8 cellular contexts compared by ENCODE assay signal in genomic region chrX:106611323-106611681, GRCh38. TPM values are rescaled to one million over a fixed set of nuclear protein-coding genes. Genes with fewer than 3 reads are reported as not detected.
DNase-seq lines count a peak whose midpoint lies in the region; ATAC-seq, FAIRE-seq and TF ChIP-seq lines count a peak whose summit lies in the region.

No MANE protein-coding gene starts in this region.

- H3K27ac Mint-ChIP-seq in stimulated activated naive CD8-positive, alpha-beta T cell treated with anti-CD3 and anti-CD28 coated beads, Interleukin-15, Interleukin-2, amounts not matched to agents 100 ng/mL and 50 ng/mL, for 24 hours, result peak overlapping the region; percentile 80

- no peak for DNase-seq in stimulated activated naive CD8-positive, alpha-beta T cell treated with anti-CD3 and anti-CD28 coated beads, Interleukin-15, Interleukin-2, amounts not matched to agents 100 U/mL and 50 U/mL, for 24 hours
- DNase-seq in MG63 (no peak), epithelial cell of proximal tubule (ENCODE audit: low read depth) (no peak), psoas muscle (no peak), NCI-H345 treated with DMSO at 0.1 percent for 48 hours (lab: John Stamatoyannopoulos, UW; ENCODE audit: unreplicated experiment) (no peak), iPS-NIHi11 (ENCODE audit: low spot score) (no peak), small intestine (no peak)

- H3K36me3 Mint-ChIP-seq in stimulated activated naive CD8-positive, alpha-beta T cell treated with anti-CD3 and anti-CD28 coated beads, Interleukin-15, Interleukin-2, amounts not matched to agents 100 ng/mL and 50 ng/mL, for 24 hours (ENCODE audit: low read depth), result no peaks in the 10 kb centered on the region

- H3K36me3 ChIP-seq in MG63 (no peaks in the 10 kb centered on the region), psoas muscle (ENCODE audit: insufficient read depth in 1 of 2, low read depth in 1 of 2) (no peaks in the 10 kb centered on the region), small intestine (ENCODE audit: control insufficient read depth in 2 of 2, insufficient read depth in 2 of 2, low read length in 2 of 2) (no peaks in the 10 kb centered on the region)

- intact Hi-C loops in psoas muscle (cut with DNase I), result loop anchor here (5.0 to 10.0 kb wide), 2 partner anchors 127 to 129 kb away; no protein-coding TSS in a partner anchor

- no peak for ATAC-seq in stimulated activated naive CD8-positive, alpha-beta T cell treated with anti-CD3 and anti-CD28 coated beads, Interleukin-15, Interleukin-2, amounts not matched to agents 100 U/mL and 50 U/mL, for 24 hours
- ATAC-seq in psoas muscle, result no peak

- no peaks in the 10 kb centered on the region for H3K4me1 ChIP-seq in psoas muscle
- no peaks in the 10 kb centered on the region for H3K4me1 ChIP-seq in small intestine (ENCODE audit: control insufficient read depth in 2 of 2, insufficient read depth in 1 of 2, low read depth in 1 of 2, low read length in 1 of 2)

- TF ChIP-seq CTCF in epithelial cell of proximal tubule (conservative IDR thresholded peaks at IDR 0.05; ENCODE audit: low read depth, low read length) (no peak), psoas muscle (IDR thresholded peaks at IDR 0.05) (no peak)

- H3K27ac ChIP-seq in psoas muscle (no peak overlapping the region), small intestine (ENCODE audit: low read depth in 1 of 2, low read length in 1 of 2) (peak overlapping the region in 1 of 2 donors; percentile 38)

- H3K4me3 ChIP-seq in MG63 (peak overlapping the region; percentile 61), epithelial cell of proximal tubule (ENCODE audit: low read depth, low read length) (peak overlapping the region; percentile 71), psoas muscle (peak overlapping the region; percentile 67), small intestine (ENCODE audit: low read depth in 1 of 2, low read length in 2 of 2) (peak overlapping the region in 1 of 2 donors; percentile 56)

- H3K9me3 Mint-ChIP-seq in stimulated activated naive CD8-positive, alpha-beta T cell treated with anti-CD3 and anti-CD28 coated beads, Interleukin-15, Interleukin-2, amounts not matched to agents 100 ng/mL and 50 ng/mL, for 24 hours, result no peaks in the 10 kb centered on the region

- H3K27me3 Mint-ChIP-seq in stimulated activated naive CD8-positive, alpha-beta T cell treated with anti-CD3 and anti-CD28 coated beads, Interleukin-15, Interleukin-2, amounts not matched to agents 100 ng/mL and 50 ng/mL, for 24 hours, result no peaks in the 10 kb centered on the region

- H3K9me3 ChIP-seq in MG63 (no peaks in the 10 kb centered on the region; the same call in 1 of the 2 replicates), psoas muscle (no peaks in the 10 kb centered on the region), small intestine (ENCODE audit: control insufficient read depth, low read depth) (no peaks in the 10 kb centered on the region)

- H3K27me3 ChIP-seq in MG63 (no peaks in the 10 kb centered on the region), psoas muscle (ENCODE audit: insufficient read depth in 3 of 3, low read length in 2 of 3) (peaks cover 0 to 11% (median 0%) of the 10 kb centered on the region in 3 donors), small intestine (ENCODE audit: control insufficient read depth in 2 of 2, insufficient read depth in 2 of 2, low read length in 2 of 2) (no peaks in the 10 kb centered on the region)

- H3K4me3 Mint-ChIP-seq in stimulated activated naive CD8-positive, alpha-beta T cell treated with anti-CD3 and anti-CD28 coated beads, Interleukin-15, Interleukin-2, amounts not matched to agents 100 ng/mL and 50 ng/mL, for 24 hours, result peak overlapping the region; percentile 85

- 7 to 30% (median 29%) methylated on average over 1 of the region's 1 CpG for WGBS in psoas muscle, 3 donors
- WGBS in small intestine, 3 donors, result 8 to 21% (median 12%) methylated on average over 1 of the region's 1 CpG

- no peak for FAIRE-seq in small intestine (lab: Jason Lieb, UNC)

- peaks cover 28% of the 10 kb centered on the region for H3K4me1 Mint-ChIP-seq in stimulated activated naive CD8-positive, alpha-beta T cell treated with anti-CD3 and anti-CD28 coated beads, Interleukin-15, Interleukin-2, amounts not matched to agents 100 ng/mL and 50 ng/mL, for 24 hours (ENCODE audit: low read depth)

RNA-seq across cellular contexts. Expression of gene RADX, which starts 0.5 kb away (rescaled TPM):
- 10.1 and 10.5 TPM in 2 replicates for total RNA-seq in MG63 (2014; rRNA removed; shearing (Covaris generic); ENCODE audit: low replicate concordance)
- 1.4 and 1.6 TPM in 2 replicates for total RNA-seq in epithelial cell of proximal tubule
- total RNA-seq in psoas muscle, result 1 to 10 TPM; 1.0 to 2.8 (median 1.4) TPM
- polyA plus RNA-seq in psoas muscle, result under 1 TPM; 0.60 to 0.95 (median 0.83) TPM
- polyA plus RNA-seq in small intestine, result 1 to 10 TPM; 1.2 to 2.5 (median 1.4) TPM
